ENCODE assay signal across 9 cellular contexts in the genomic region with DNA sequence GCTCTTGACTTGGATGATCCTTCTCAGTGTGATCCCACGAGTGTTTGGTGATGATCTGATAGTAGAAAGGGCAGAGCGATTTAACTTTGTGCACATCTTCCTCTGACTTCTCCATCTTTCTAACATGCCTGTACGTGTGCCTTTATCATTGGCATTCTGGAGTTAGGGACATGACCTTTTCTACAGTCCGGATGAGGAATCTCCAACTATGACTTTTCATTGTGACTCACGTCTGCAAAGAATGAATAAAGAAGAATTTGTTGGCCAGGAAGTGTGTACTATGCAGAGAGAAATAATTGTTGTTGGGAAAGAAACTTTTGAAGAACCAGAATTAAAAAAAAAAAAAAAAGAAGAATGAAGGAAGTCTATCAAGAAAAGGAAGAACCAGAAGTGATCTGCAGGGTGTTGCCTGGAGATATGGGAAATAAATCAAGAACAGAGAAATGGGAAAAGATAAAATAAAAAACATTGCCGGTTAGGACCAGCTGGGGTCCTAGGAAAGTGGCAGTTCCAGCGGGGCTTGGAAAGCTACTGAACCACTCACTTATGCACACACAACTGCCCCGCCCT. TPM values are rescaled to one million over a fixed set of nuclear protein-coding genes. Genes with fewer than 3 reads are reported as not detected.
DNase-seq lines count a peak whose midpoint lies in the region; ATAC-seq and TF ChIP-seq lines count a peak whose summit lies in the region.
"Had no signal": no experiment of that assay in that cellular context is flagged by ENCODE, and none has a peak within 500 bp of the region (broad histone marks: within the 10 kb centered on the region; RNA-seq: fewer than 3 reads in every experiment).

No MANE protein-coding gene starts in this region.

- H3K18ac ChIP-seq in IMR-90 (ENCODE audit: low read depth, low read length) = peak overlapping the region; percentile 95

- dilution Hi-C loops in IMR-90 (cut with HindIII; ENCODE audit: low sequenced_read_pairs, unreplicated experiment) = no loop called here

- BruUV-seq in IMR-90 (replicated peaks; lab: Mats Ljungman, UMichigan) = no TSS peak

- peak overlapping the region; percentile 89 for H4K5ac ChIP-seq in IMR-90 (ENCODE audit: low read depth, low read length)

- peak overlapping the region; percentile 89 for H3K23ac ChIP-seq in IMR-90 (ENCODE audit: low read depth, low read length)

- H3K4me1 ChIP-seq in IMR-90 (ENCODE audit: control insufficient read depth, insufficient read depth, low read length) = peaks cover 29% of the 10 kb centered on the region
- H3K4me1 ChIP-seq in body of pancreas = peaks cover 49% of the 10 kb centered on the region
- peaks cover 40 to 57% of the 10 kb centered on the region in 2 donors for H3K4me1 ChIP-seq in thyroid gland

- POLR2A ChIA-PET in IMR-90 (lab: Charles Lee; ENCODE audit: unreplicated experiment) = no interaction called here

- H3K36me3 ChIP-seq in IMR-90 (ENCODE audit: control insufficient read depth, insufficient read depth, low read length) (no peaks in the 10 kb centered on the region), body of pancreas (replicated peaks in 1 of 2; ENCODE audit: insufficient read depth in 1 of 2, low read depth in 2 of 2) (no peaks in the 10 kb centered on the region), thyroid gland (no peaks in the 10 kb centered on the region)

- H2AFZ ChIP-seq in IMR-90 (replicated peaks; ENCODE audit: low read length, poor library complexity) = peak overlapping the region; percentile 76

- intact Hi-C loops in IMR-90 (cut with micrococcal nuclease) = no loop called here
- intact Hi-C loops in body of pancreas (cut with DNase I) = no loop called here
- intact Hi-C loops in thyroid gland (cut with DNase I) = no loop called here

- H3K9me1 ChIP-seq in IMR-90 (ENCODE audit: insufficient read depth, low read length) = peaks cover 33% of the 10 kb centered on the region

- peaks cover 21 to 88% of the 10 kb centered on the region in 2 experiments for H3K79me1 ChIP-seq in IMR-90 (ENCODE audit: low read depth in 1 of 2, low read length in 2 of 2)

- H4K91ac ChIP-seq in IMR-90 (ENCODE audit: insufficient read depth, low read depth, low read length) = peak overlapping the region; percentile 82

- TF ChIP-seq POLR2A in IMR-90 (IDR thresholded peaks at IDR 0.05; ENCODE audit: low read depth, low read length) (no peak), body of pancreas (IDR thresholded peaks at IDR 0.05) (no peak), thyroid gland (IDR thresholded peaks at IDR 0.05) (no peak)

- H3K27me3 ChIP-seq in IMR-90 (ENCODE audit: control insufficient read depth, insufficient read depth, low read length) = no peaks in the 10 kb centered on the region
- H3K27me3 ChIP-seq in body of pancreas = no peaks in the 10 kb centered on the region
- H3K27me3 ChIP-seq in thyroid gland = no peaks in the 10 kb centered on the region

- H4K8ac ChIP-seq in IMR-90 (ENCODE audit: low read depth in 2 of 2, low read length in 2 of 2) = peak overlapping the region; percentile 1 to 87; a peak in 3 of 4 replicates

- peak overlapping the region; percentile 89 for H2AK5ac ChIP-seq in IMR-90 (ENCODE audit: low read depth, low read length)

- H3K4me3 ChIP-seq in IMR-90 (ENCODE audit: insufficient read depth, low read depth, low read length) (peak overlapping the region; percentile 9; the same call in 1 of the 2 replicates), body of pancreas (no peak overlapping the region), thyroid gland (replicated peaks in 1 of 3) (no peak overlapping the region)

- 0% methylated on average over 1 of the region's 8 CpGs; no CpG with 5 or more reads in 1 of the 2 experiments for WGBS in IMR-90 (ENCODE audit: extremely low coverage in 2 of 2, insufficient read length in 1 of 2), 2 experiments
- WGBS in body of pancreas, 2 donors = 21% methylated on average over 8 of the region's 8 CpGs
- 29 to 33% methylated on average over 8 of the region's 8 CpGs for WGBS in thyroid gland, 2 donors

- TF ChIP-seq CTCF in IMR-90 (conservative IDR thresholded peaks at IDR 0.05; ENCODE audit: low read depth, low read length) (no peak), body of pancreas (IDR thresholded peaks at IDR 0.05) (no peak), thyroid gland (IDR thresholded peaks at IDR 0.05) (no peak), GM20000 (IDR thresholded peaks at IDR 0.05; ENCODE audit: extremely low read depth, missing control alignments) (no peak)

- in situ Hi-C loops in IMR-90 (cut with MboI; ENCODE audit: low sequenced_read_pairs) = no loop called here

- H3K56ac ChIP-seq in IMR-90 (ENCODE audit: extremely low read depth, insufficient read depth, low read length) = peak overlapping the region; percentile 62

- peak overlapping the region; percentile 90 for H3K27ac ChIP-seq in IMR-90 (ENCODE audit: insufficient read depth, low read length)
- peak overlapping the region; percentile 36 to 84 (median 74) for H3K27ac ChIP-seq in body of pancreas
- peak overlapping the region; percentile 63 to 80 (median 77) for H3K27ac ChIP-seq in thyroid gland

- H2BK5ac ChIP-seq in IMR-90 (ENCODE audit: low read depth, low read length, poor library complexity, severe bottlenecking) = peak overlapping the region; percentile 99

- no peak for TF ChIP-seq RAD21 in IMR-90 (IDR thresholded peaks at IDR 0.05; ENCODE audit: low read length)

- H2BK120ac ChIP-seq in IMR-90 (ENCODE audit: low read depth, low read length) = peak overlapping the region; percentile 97

- H3K4me2 ChIP-seq in IMR-90 (ENCODE audit: low read depth, low read length) = peak overlapping the region; percentile 88

- CTCF ChIA-PET in IMR-90 (lab: Yijun Ruan, JAX) = no interaction called here

- H3K14ac ChIP-seq in IMR-90 (replicated peaks; ENCODE audit: low read depth, low read length) = peak overlapping the region; percentile 85

- DNase-seq in IMR-90 (peak; percentile 87), body of pancreas (no peak), left lobe of liver (ENCODE audit: low spot score) (no peak), thyroid gland (no peak), GM20000 (ENCODE audit: low spot score) (no peak), NCI-H510A treated with DMSO at 0.1 percent for 48 hours (lab: John Stamatoyannopoulos, UW) (no peak), NCI-H2171 (lab: John Stamatoyannopoulos, UW) (no peak)
- DNase-seq: NCI-H1930 had no signal

- H3K9me3 ChIP-seq in IMR-90 (ENCODE audit: control insufficient read depth, insufficient read depth, low read length) (no peaks in the 10 kb centered on the region), body of pancreas (no peaks in the 10 kb centered on the region), thyroid gland (no peaks in the 10 kb centered on the region)

- H3K9ac ChIP-seq in IMR-90 (ENCODE audit: low read depth, low read length) = peak overlapping the region; percentile 17; the same call in 1 of the 2 replicates

- H2BK20ac ChIP-seq in IMR-90 (ENCODE audit: low read depth, low read length) = peak overlapping the region; percentile 88

- peak overlapping the region; percentile 96 for H2AK9ac ChIP-seq in IMR-90 (replicated peaks; ENCODE audit: low read depth, low read length, poor library complexity)

- 0 out of 2 replicates have a peak, but pooled peaks cover 3% of the 10 kb centered on the region for H4K20me1 ChIP-seq in IMR-90 (ENCODE audit: insufficient read depth, low read length)

- peak overlapping the region; percentile 86 for H3K4ac ChIP-seq in IMR-90 (ENCODE audit: low read depth, low read length)

- peak overlapping the region; percentile 53; the same call in 2 of the 3 replicates for H2BK15ac ChIP-seq in IMR-90 (ENCODE audit: low read depth, low read length)

- ATAC-seq in IMR-90 (ENCODE audit: low read depth) = peak; percentile 77
- peak; percentile 42 for ATAC-seq in body of pancreas
- ATAC-seq in left lobe of liver = peak; percentile 2
- ATAC-seq in HG02798 (IDR thresholded peaks at IDR 0.05; ENCODE audit: poor library complexity, unreplicated experiment) = no peak

TF ChIP-seq in IMR-90, 13 proteins besides CTCF, POLR2A, EP300 and RAD21:
- TF ChIP-seq RCOR1 (IDR thresholded peaks at IDR 0.05; ENCODE audit: insufficient replicate concordance, low read length) = no peak
- TF ChIP-seq FOS (IDR thresholded peaks at IDR 0.05; ENCODE audit: low read depth, low read length) = peak; percentile 68; the same call in 1 of the 2 replicates

RNA-seq across cellular contexts. Expression of a gene that starts 25.3 kb away (rescaled TPM):
- 72.2 and 78.6 TPM in 2 replicates for total RNA-seq in IMR-90 (2012; rRNA removed)
- 27.5 and 30.4 TPM in 2 replicates for polyA plus RNA-seq in IMR-90 (2012; rRNA removed)
- 6.9 and 9.1 TPM in 2 replicates for polyA plus RNA-seq in IMR-90 (2012; cell fraction: cytosol; rRNA removed)
- 14.5 and 64.6 TPM in 2 replicates for polyA plus RNA-seq in IMR-90 (2012; cell fraction: nucleus; rRNA removed; ENCODE audit: low replicate concordance)
- total RNA-seq in body of pancreas = 10 to 100 TPM; 63.9 to 67.5 TPM
- total RNA-seq in left lobe of liver = 34.9 TPM
- total RNA-seq in thyroid gland = 100 to 1,000 TPM; 135 to 199 (median 167) TPM
